21 cellular contexts compared by ENCODE assay signal in the genomic region with DNA sequence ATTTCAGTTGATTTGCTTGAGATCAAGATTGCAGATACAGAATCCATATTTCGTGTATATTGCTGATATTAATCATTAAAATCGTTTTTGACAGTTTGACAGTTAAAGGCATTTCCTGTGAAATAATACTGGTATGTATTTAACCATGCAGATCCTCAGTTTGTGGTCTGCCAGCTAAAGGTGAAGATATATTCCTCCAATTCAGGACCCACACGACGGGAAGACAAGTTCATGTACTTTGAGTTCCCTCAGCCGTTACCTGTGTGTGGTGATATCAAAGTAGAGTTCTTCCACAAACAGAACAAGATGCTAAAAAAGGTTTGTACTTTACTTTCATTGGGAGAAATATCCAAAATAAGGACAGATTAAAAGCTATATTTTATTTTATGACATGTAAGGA.
DNase-seq lines count a peak whose midpoint lies in the region; ATAC-seq, FAIRE-seq and TF ChIP-seq lines count a peak whose summit lies in the region.
"Had no signal": no experiment of that assay in that cellular context is flagged by ENCODE, and none has a peak within 500 bp of the region (broad histone marks: within the 10 kb centered on the region; RNA-seq: fewer than 3 reads in every experiment).

No MANE protein-coding gene starts in this region.

- POLR2A ChIA-PET in A549 (lab: Yijun Ruan, JAX) (no interaction called here), K562 (lab: Yijun Ruan, JAX) (interaction anchor here (0.6 kb wide), 1 partner anchor 39 kb away, joined by 4 read pairs; no protein-coding TSS in a partner anchor)

- peaks cover 44% of the 10 kb centered on the region for H3K4me1 ChIP-seq in A549
- H3K4me1 ChIP-seq in DND-41 (ENCODE audit: insufficient read depth, low read length): peaks cover 41% of the 10 kb centered on the region
- H3K4me1 ChIP-seq in K562 (replicated peaks in 1 of 2; ENCODE audit: control insufficient read depth in 2 of 2, insufficient read depth in 2 of 2, low read length in 2 of 2): no peaks in the 10 kb centered on the region
- H3K4me1 ChIP-seq: Peyer's patch had no signal

- TF ChIP-seq RAD21 in A549 (conservative IDR thresholded peaks at IDR 0.05 in 1 of 2, IDR thresholded peaks at IDR 0.05 in 1 of 2): no peak
- TF ChIP-seq RAD21 in K562 (CRISPR knock-in tag; conservative IDR thresholded peaks at IDR 0.05 in 1 of 2, IDR thresholded peaks at IDR 0.05 in 1 of 2): no peak

- H3K4me3 ChIP-seq in A549: no peak overlapping the region
- H3K4me3 ChIP-seq in DND-41 (ENCODE audit: low read depth in 1 of 2, low read length in 2 of 2): peak overlapping the region in 1 of 2 experiments; percentile 7; a peak in 1 of 4 replicates
- H3K4me3 ChIP-seq in K562: no peak overlapping the region
- H3K4me3 ChIP-seq: MG63, Peyer's patch had no signal

- H3K9me3 ChIP-seq in A549: no peaks in the 10 kb centered on the region
- no peaks in the 10 kb centered on the region for H3K9me3 ChIP-seq in DND-41 (ENCODE audit: insufficient read depth, low read length, severe bottlenecking)
- no peaks in the 10 kb centered on the region for H3K9me3 ChIP-seq in KOPT-K1 (ENCODE audit: insufficient read depth, low read length, poor library complexity, severe bottlenecking)
- H3K9me3 ChIP-seq in K562 (replicated peaks; ENCODE audit: control insufficient read depth, insufficient read depth, low read depth, low read length): no peaks in the 10 kb centered on the region
- H3K9me3 ChIP-seq: MG63, Peyer's patch had no signal

- WGBS in A549 (ENCODE audit: missing lambda C conversion rate): 84% methylated on average over 5 of the region's 5 CpGs
- 74% methylated on average over 5 of the region's 5 CpGs for whole genome bisulfite sequencing in K562 (ENCODE audit: insufficient coverage, low coverage, missing lambda C conversion rate)

- H3K9me1 ChIP-seq in K562 (ENCODE audit: control insufficient read depth, insufficient read depth, low read length): no peaks in the 10 kb centered on the region

- H3K9ac ChIP-seq in DND-41 (ENCODE audit: low read depth, low read length) (peak overlapping the region; percentile 33; the same call in 1 of the 2 replicates), K562 (ENCODE audit: insufficient read depth in 1 of 2, low read depth in 2 of 2, low read length in 2 of 2) (no peak overlapping the region)

- no peak overlapping the region for H3K4me2 ChIP-seq in A549
- 0 out of 2 replicates have a peak overlapping the region, but pooled peaks have one; percentile 4 for H3K4me2 ChIP-seq in DND-41 (ENCODE audit: insufficient read depth, low read length)
- H3K4me2 ChIP-seq in K562 (ENCODE audit: insufficient read depth, low read length): no peak overlapping the region

- TF ChIP-seq EP300 in A549 (IDR thresholded peaks at IDR 0.05) (no peak), K562 (IDR thresholded peaks at IDR 0.05; ENCODE audit: low read length) (no peak)

- TF ChIP-seq CTCF in A549 (IDR thresholded peaks at IDR 0.05): no peak
- TF ChIP-seq CTCF in DND-41 (IDR thresholded peaks at IDR 0.05; ENCODE audit: borderline replicate concordance, extremely low read depth, low read length, poor library complexity, severe bottlenecking): no peak
- no peak for TF ChIP-seq CTCF in K562 (IDR thresholded peaks at IDR 0.05 in 2 of 3, conservative IDR thresholded peaks at IDR 0.05 in 1 of 3; ENCODE audit: insufficient read depth in 2 of 3, low read depth in 1 of 3, low read length in 3 of 3)

- H3K79me2 ChIP-seq in DND-41 (ENCODE audit: insufficient read depth, low read length) (peaks cover 71% of the 10 kb centered on the region), K562 (ENCODE audit: control insufficient read depth, insufficient read depth, low read length) (no peaks in the 10 kb centered on the region)

- no TSS peak for BruUV-seq in K562 (replicated peaks; lab: Mats Ljungman, UMichigan)

- H3K36me3 ChIP-seq in DND-41 (ENCODE audit: insufficient read depth, low read length) (peaks cover 91% of the 10 kb centered on the region), KOPT-K1 (ENCODE audit: insufficient read depth, low read length) (peaks cover 83% of the 10 kb centered on the region), K562 (ENCODE audit: control insufficient read depth, insufficient read depth, low read length) (peaks cover 25% of the 10 kb centered on the region; the same call in 2 of the 3 replicates)

- CTCF ChIA-PET in A549 (lab: Yijun Ruan, JAX): no interaction called here
- CTCF ChIA-PET in K562 (lab: Yijun Ruan, JAX; ENCODE audit: low intra/inter-chr PET ratio): no interaction called here

- in situ Hi-C loops in K562 (cut with MboI): no loop called here

- no peaks in the 10 kb centered on the region for H3K27me3 ChIP-seq in DND-41 (ENCODE audit: insufficient read depth, low read length, poor library complexity)
- no peaks in the 10 kb centered on the region for H3K27me3 ChIP-seq in K562 (ENCODE audit: control insufficient read depth in 2 of 2, insufficient read depth in 2 of 2, low read length in 2 of 2)
- H3K27me3 ChIP-seq: MG63, Peyer's patch had no signal

- no peak for TF ChIP-seq POLR2A in A549 (IDR thresholded peaks at IDR 0.05; ENCODE audit: low read length)
- no peak for TF ChIP-seq POLR2A in K562 (conservative IDR thresholded peaks at IDR 0.05)

- no peak overlapping the region for H2AFZ ChIP-seq in DND-41 (ENCODE audit: low read depth, low read length)
- no peak overlapping the region for H2AFZ ChIP-seq in K562 (ENCODE audit: low read depth, low read length)

- no peak overlapping the region for H3K27ac ChIP-seq in A549
- peak overlapping the region; percentile 71 for H3K27ac ChIP-seq in DND-41 (ENCODE audit: low read length)
- H3K27ac ChIP-seq in KOPT-K1 (ENCODE audit: low read depth, low read length, poor library complexity, severe bottlenecking): peak overlapping the region; percentile 91
- no peak overlapping the region for H3K27ac ChIP-seq in K562 (ENCODE audit: extremely low read depth, low read depth, low read length)
- H3K27ac ChIP-seq: C4-2B, HL-60, Peyer's patch had no signal

- H4K20me1 ChIP-seq in DND-41 (ENCODE audit: insufficient read depth, low read length) (no peaks in the 10 kb centered on the region; the same call in 1 of the 2 replicates), K562 (replicated peaks; ENCODE audit: control insufficient read depth, insufficient read depth, low read length) (no peaks in the 10 kb centered on the region)

- ATAC-seq in A549: no peak
- peak; percentile 84 for ATAC-seq in DND-41 (ENCODE audit: insufficient read depth, low read depth)
- ATAC-seq in K562: no peak

- FAIRE-seq in A549 (lab: Jason Lieb, UNC) (peak; percentile 56), K562 (lab: Jason Lieb, UNC) (peak; percentile 29)
- FAIRE-seq: H54 had no signal

- intact Hi-C loops in K562 (cut with micrococcal nuclease): no loop called here

- DNase-seq in A549 (ENCODE audit: low read depth in 1 of 2, low spot score in 1 of 2): no peak
- DNase-seq in DND-41: peak; percentile 58
- no peak for DNase-seq in K562 (ENCODE audit: extremely low read depth in 1 of 4, low spot score in 3 of 4)
- DNase-seq in NCI-H187 treated with DMSO at 0.1 percent for 48 hours (lab: John Stamatoyannopoulos, UW): no peak
- no peak for DNase-seq in activated CD4-positive, alpha-beta T cell treated with anti-CD3 and anti-CD28 coated beads for 48 hours
- no peak for DNase-seq in NCI-H2196 (lab: John Stamatoyannopoulos, UW; ENCODE audit: unreplicated experiment)
- no peak for DNase-seq in activated effector memory CD4-positive, alpha-beta T cell treated with anti-CD3 and anti-CD28 coated beads, Interleukin-2, amount 50 U/mL, for 16 hours
- DNase-seq: DMS153, MG63, NCI-H2029 treated with DMSO at 0.1 percent for 48 hours, NCI-H2227 treated with DMSO at 0.1 percent for 48 hours, NCI-H510A, NCI-H69, OCI-M1, Peyer's patch, SHP77 treated with DMSO at 0.1 percent for 48 hours, SW 1271 had no signal

TF ChIP-seq in A549, 52 proteins besides CTCF, POLR2A, EP300 and RAD21 (continues in another document):
- no peak for TF ChIP-seq NPAS2 (CRISPR knock-in tag; IDR thresholded peaks at IDR 0.05; ENCODE audit: borderline replicate concordance)
- TF ChIP-seq HEYL (CRISPR knock-in tag; IDR thresholded peaks at IDR 0.05): no peak
- no peak for TF ChIP-seq KDM5A (IDR thresholded peaks at IDR 0.05)
- no peak for TF ChIP-seq RNF2 (IDR thresholded peaks at IDR 0.05; ENCODE audit: borderline replicate concordance, low read depth)
- TF ChIP-seq, protein P1, sequence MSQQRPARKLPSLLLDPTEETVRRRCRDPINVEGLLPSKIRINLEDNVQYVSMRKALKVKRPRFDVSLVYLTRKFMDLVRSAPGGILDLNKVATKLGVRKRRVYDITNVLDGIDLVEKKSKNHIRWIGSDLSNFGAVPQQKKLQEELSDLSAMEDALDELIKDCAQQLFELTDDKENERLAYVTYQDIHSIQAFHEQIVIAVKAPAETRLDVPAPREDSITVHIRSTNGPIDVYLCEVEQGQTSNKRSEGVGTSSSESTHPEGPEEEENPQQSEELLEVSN (IDR thresholded peaks at IDR 0.05; ENCODE audit: borderline replicate concordance, low read depth): no peak
- no peak for TF ChIP-seq HDAC2 (IDR thresholded peaks at IDR 0.05)
- no peak for TF ChIP-seq BHLHE40 (IDR thresholded peaks at IDR 0.05; ENCODE audit: low read depth, low read length)
- no peak for TF ChIP-seq HOXA7 (CRISPR knock-in tag; IDR thresholded peaks at IDR 0.05)
- TF ChIP-seq FOSL2 (IDR thresholded peaks at IDR 0.05): no peak
- TF ChIP-seq FOSL2 (CRISPR knock-in tag; IDR thresholded peaks at IDR 0.05): no peak
- TF ChIP-seq ZC3H11A (IDR thresholded peaks at IDR 0.05): no peak
- no peak for TF ChIP-seq NFE2L2 (conservative IDR thresholded peaks at IDR 0.05; ENCODE audit: low read length)

TF ChIP-seq in K562, 482 proteins besides CTCF, POLR2A, EP300 and RAD21 (continues in another document):
- TF ChIP-seq FOXK2 (conservative IDR thresholded peaks at IDR 0.05 in 1 of 2, IDR thresholded peaks at IDR 0.05 in 1 of 2; ENCODE audit: low read depth in 2 of 2) (no peak), PRMT5 (CRISPR knock-in tag; IDR thresholded peaks at IDR 0.05) (no peak)

Comparison
In these comparisons a context has a peak if more than half of its experiments do, and no peak if none do; other contexts are left out.
1. H3K27ac ChIP-seq: peak in DND-41 (single experiment) and KOPT-K1 (single experiment); none in A549 (0 of 2) and K562 (single experiment).